In genomic region chr12:54005531-54005852, GRCh38 we compare ENCODE assay signal across 1 cellular context.
TF ChIP-seq lines count a peak whose summit lies in the region.

No MANE protein-coding gene starts in this region.

TF ChIP-seq in GM12878, 131 proteins besides CTCF, POLR2A, EP300 and RAD21:
- TF ChIP-seq SIN3A (IDR thresholded peaks at IDR 0.05; ENCODE audit: low read depth, low read length): no peak
- peak; percentile 43 for TF ChIP-seq SUZ12 (IDR thresholded peaks at IDR 0.05; ENCODE audit: unreplicated experiment)
